ENCODE assay signal across 13 cellular contexts in the genomic region with DNA sequence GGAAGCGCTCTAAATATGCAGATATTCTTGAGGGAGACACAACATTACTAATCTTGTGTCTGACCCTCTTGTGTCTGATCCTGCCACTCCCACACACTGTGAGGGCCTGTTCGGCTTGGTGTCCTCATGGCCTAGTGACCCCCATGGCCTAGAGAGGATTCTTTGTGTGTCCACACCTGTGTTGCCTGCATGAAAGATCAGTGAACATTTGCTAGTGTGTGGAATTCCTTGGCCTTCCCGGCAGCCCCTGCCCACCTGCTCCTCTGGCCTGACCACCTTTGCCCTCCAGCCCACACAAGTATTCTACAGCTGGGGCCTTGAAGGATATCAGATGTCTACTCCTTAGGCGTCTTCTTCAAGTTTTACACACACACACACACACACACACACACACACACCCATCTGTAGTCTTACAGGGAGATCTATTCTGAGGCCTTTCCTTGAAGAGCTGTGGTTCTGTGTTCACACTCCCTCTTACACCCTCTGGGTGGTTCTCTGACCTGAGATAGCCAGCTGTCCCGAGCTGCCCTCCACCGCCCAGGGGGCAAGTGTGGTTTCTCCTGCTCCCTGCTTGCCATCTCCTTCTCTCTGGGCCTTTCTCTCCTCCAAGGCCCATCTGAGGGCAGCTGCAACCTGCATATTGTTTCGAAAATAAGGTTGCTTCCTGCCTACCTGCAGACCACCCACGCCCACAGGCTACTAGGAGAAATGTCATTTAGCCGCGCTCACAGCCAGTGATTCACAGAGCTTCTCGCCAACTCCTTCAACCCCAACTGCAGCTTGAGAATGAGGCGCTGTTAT. TPM values are rescaled to one million over a fixed set of nuclear protein-coding genes. Genes with fewer than 3 reads are reported as not detected.
DNase-seq lines count a peak whose midpoint lies in the region.
"Had no signal": no experiment of that assay in that cellular context is flagged by ENCODE, and none has a peak within 500 bp of the region (broad histone marks: within the 10 kb centered on the region; RNA-seq: fewer than 3 reads in every experiment).

No MANE protein-coding gene starts in this region.

- H3K4me3 Mint-ChIP-seq in immature natural killer cell: peak overlapping the region; percentile 83 to 88 (median 87)
- H3K4me3 Mint-ChIP-seq in stimulated activated naive CD8-positive, alpha-beta T cell treated with anti-CD3 and anti-CD28 coated beads, Interleukin-15, Interleukin-2, amounts not matched to agents 100 ng/mL and 50 ng/mL, for 24 hours: peak overlapping the region; percentile 79
- H3K4me3 Mint-ChIP-seq: brain, naive B cell had no signal

- peaks cover 96 to 100% of the 10 kb centered on the region in 2 donors for H3K4me1 Mint-ChIP-seq in immature natural killer cell
- H3K4me1 Mint-ChIP-seq in stimulated activated naive CD8-positive, alpha-beta T cell treated with anti-CD3 and anti-CD28 coated beads, Interleukin-15, Interleukin-2, amounts not matched to agents 100 ng/mL and 50 ng/mL, for 24 hours (ENCODE audit: low read depth): peaks cover 82% of the 10 kb centered on the region

- H3K27me3 Mint-ChIP-seq in immature natural killer cell (ENCODE audit: low read depth in 3 of 3): peaks cover 26 to 60% (median 54%) of the 10 kb centered on the region in 3 donors
- no peaks in the 10 kb centered on the region for H3K27me3 Mint-ChIP-seq in stimulated activated naive CD8-positive, alpha-beta T cell treated with anti-CD3 and anti-CD28 coated beads, Interleukin-15, Interleukin-2, amounts not matched to agents 100 ng/mL and 50 ng/mL, for 24 hours

- peak overlapping the region; percentile 90 to 98 (median 94) for H3K27ac Mint-ChIP-seq in immature natural killer cell
- H3K27ac Mint-ChIP-seq in stimulated activated naive CD8-positive, alpha-beta T cell treated with anti-CD3 and anti-CD28 coated beads, Interleukin-15, Interleukin-2, amounts not matched to agents 100 ng/mL and 50 ng/mL, for 24 hours: peak overlapping the region; percentile 89

- no peaks in the 10 kb centered on the region for H3K9me3 Mint-ChIP-seq in immature natural killer cell
- H3K9me3 Mint-ChIP-seq in stimulated activated naive CD8-positive, alpha-beta T cell treated with anti-CD3 and anti-CD28 coated beads, Interleukin-15, Interleukin-2, amounts not matched to agents 100 ng/mL and 50 ng/mL, for 24 hours: no peaks in the 10 kb centered on the region

- DNase-seq in activated CD4-positive, alpha-beta T cell treated with anti-CD3 and anti-CD28 coated beads for 4 hours: peak; percentile 56 to 59
- DNase-seq in activated CD4-positive, alpha-beta T cell treated with anti-CD3 and anti-CD28 coated beads for 1 hour: no peak
- DNase-seq in activated CD8-positive, alpha-beta memory T cell treated with anti-CD3 and anti-CD28 coated beads, Interleukin-2, amount 50 U/mL, for 48 hours: peak; percentile 65
- DNase-seq in immature natural killer cell (no peak), hepatic stellate cell (ENCODE audit: low spot score) (no peak), NCI-H146 treated with DMSO at 0.1 percent for 48 hours (lab: John Stamatoyannopoulos, UW; ENCODE audit: unreplicated experiment) (no peak), AG08396 (ENCODE audit: low spot score) (no peak)
- DNase-seq: Calu3, naive B cell, NCI-H2171, right cardiac atrium had no signal

- peaks cover 7 to 42% (median 25%) of the 10 kb centered on the region in 3 donors for H3K36me3 Mint-ChIP-seq in immature natural killer cell
- H3K36me3 Mint-ChIP-seq in stimulated activated naive CD8-positive, alpha-beta T cell treated with anti-CD3 and anti-CD28 coated beads, Interleukin-15, Interleukin-2, amounts not matched to agents 100 ng/mL and 50 ng/mL, for 24 hours (ENCODE audit: low read depth): peaks cover 52% of the 10 kb centered on the region
- H3K36me3 Mint-ChIP-seq: naive B cell had no signal

RNA-seq across cellular contexts. Expression of a gene that starts 45.4 kb away (rescaled TPM):
- polyA plus RNA-seq in immature natural killer cell: 1,000 to 10,000 TPM; 1,122 to 1,466 (median 1,335) TPM

Comparison
In these comparisons a context has a peak if more than half of its experiments do, and no peak if none do; other contexts are left out.
1. DNase-seq: peak in activated CD4-positive, alpha-beta T cell treated with anti-CD3 and anti-CD28 coated beads for 4 hours (2 of 2) and activated CD8-positive, alpha-beta memory T cell treated with anti-CD3 and anti-CD28 coated beads, Interleukin-2, amount 50 U/mL, for 48 hours (single experiment); none in activated CD4-positive, alpha-beta T cell treated with anti-CD3 and anti-CD28 coated beads for 1 hour (single experiment), immature natural killer cell (0 of 3), hepatic stellate cell (single experiment), NCI-H146 treated with DMSO at 0.1 percent for 48 hours (single experiment) and AG08396 (single experiment).